ENCODE assay signal across 9 cellular contexts in genomic region chr4:9123516-9124126, GRCh38. TPM values are rescaled to one million over a fixed set of nuclear protein-coding genes. Genes with fewer than 3 reads are reported as not detected.
DNase-seq lines count a peak whose midpoint lies in the region; ATAC-seq and TF ChIP-seq lines count a peak whose summit lies in the region.
"Not testable (repeated sequence)": the region's sequence is repeated elsewhere in the genome, so short reads cannot be mapped to it uniquely, and the experiment has no call there.
"Had no signal": no experiment of that assay in that cellular context is flagged by ENCODE, and none has a peak within 500 bp of the region (broad histone marks: within the 10 kb centered on the region; RNA-seq: fewer than 3 reads in every experiment).

No MANE protein-coding gene starts in this region.

- CTCF ChIA-PET in OCI-LY7 (lab: Charles Lee; ENCODE audit: unreplicated experiment): not testable (repeated sequence)
- CTCF ChIA-PET in activated CD8-positive, alpha-beta T cell treated with anti-CD3 and anti-CD28 coated beads for 36 hours (lab: Charles Lee): interaction anchor here (1.1 kb wide), 1 partner anchor 20 kb away, joined by 3 read pairs; no protein-coding TSS in a partner anchor

- not testable (repeated sequence) for TF ChIP-seq POLR2A in suprapubic skin (IDR thresholded peaks at IDR 0.05)

- H3K79me2 ChIP-seq in OCI-LY7 (ENCODE audit: insufficient read depth, low read depth, low read length): not testable (repeated sequence)

- ATAC-seq in activated CD8-positive, alpha-beta T cell treated with anti-CD3 and anti-CD28 coated beads for 36 hours: peak; percentile 49

- H3K27ac Mint-ChIP-seq in activated CD8-positive, alpha-beta T cell treated with anti-CD3 and anti-CD28 coated beads for 36 hours; immature natural killer cell: not testable (repeated sequence)

- WGBS in suprapubic skin: 3% methylated on average over 14 of the region's 15 CpGs

- not testable (repeated sequence) for H3K4me3 ChIP-seq in OCI-LY7 (ENCODE audit: low read depth, low read length, poor library complexity, severe bottlenecking); suprapubic skin

- not testable (repeated sequence) for H4K20me1 ChIP-seq in OCI-LY7 (ENCODE audit: insufficient read depth, low read length)

- DNase-seq in D341Med (ENCODE audit: low spot score): peak; percentile 43
- DNase-seq in HUDEP-2 (lab: John Stamatoyannopoulos, UW; ENCODE audit: unreplicated experiment in 76 of 76): peak in 39 of 76 experiments; percentile 1 to 51 (median 20)
- DNase-seq in OCI-LY7 (ENCODE audit: low spot score): peak; percentile 53
- DNase-seq in activated CD8-positive, alpha-beta T cell treated with anti-CD3 and anti-CD28 coated beads for 36 hours: peak; percentile 55
- DNase-seq in caudate nucleus (lab: John Stamatoyannopoulos, UW): peak in 44 of 61 donors; percentile 0 to 83 (median 26)
- DNase-seq in immature natural killer cell: peak in 2 of 3 donors; percentile 6 to 26
- DNase-seq in posterior cingulate gyrus: peak in 8 of 10 donors; percentile 10 to 92 (median 50)
- not testable (repeated sequence) for DNase-seq in suprapubic skin (ENCODE audit: low spot score in 2 of 2)

- POLR2A ChIA-PET in OCI-LY7 (lab: Charles Lee); activated CD8-positive, alpha-beta T cell treated with anti-CD3 and anti-CD28 coated beads for 36 hours (lab: Charles Lee): not testable (repeated sequence)

- BruUV-seq in OCI-LY7 (replicated peaks; lab: Mats Ljungman, UMichigan): not testable (repeated sequence)

- not testable (repeated sequence) for H3K9me3 ChIP-seq in OCI-LY7 (ENCODE audit: low read length); suprapubic skin

- H2AFZ ChIP-seq in OCI-LY7 (ENCODE audit: low read length): not testable (repeated sequence)

- H3K4me2 ChIP-seq in OCI-LY7 (ENCODE audit: low read length): not testable (repeated sequence)

- intact Hi-C loops in OCI-LY7 (cut with micrococcal nuclease; ENCODE audit: unreplicated experiment): loop anchor here (2.0 kb wide), 1 partner anchor 163 kb away; no protein-coding TSS in a partner anchor
- intact Hi-C loops in activated CD8-positive, alpha-beta T cell treated with anti-CD3 and anti-CD28 coated beads for 36 hours (cut with micrococcal nuclease): not testable (repeated sequence)
- intact Hi-C loops in posterior cingulate gyrus (cut with DNase I): loop anchor here (1.0 kb wide), 1 partner anchor 123 kb away; no protein-coding TSS in a partner anchor

- not testable (repeated sequence) for TF ChIP-seq EP300 in suprapubic skin (IDR thresholded peaks at IDR 0.05)

- H3K4me3 Mint-ChIP-seq in activated CD8-positive, alpha-beta T cell treated with anti-CD3 and anti-CD28 coated beads for 36 hours; immature natural killer cell: not testable (repeated sequence)

- not testable (repeated sequence) for H3K9me3 Mint-ChIP-seq in activated CD8-positive, alpha-beta T cell treated with anti-CD3 and anti-CD28 coated beads for 36 hours; immature natural killer cell

- H3K36me3 ChIP-seq in OCI-LY7 (ENCODE audit: insufficient read depth, low read length); suprapubic skin: not testable (repeated sequence)

- peaks cover 14% of the 10 kb centered on the region for H3K27me3 Mint-ChIP-seq in activated CD8-positive, alpha-beta T cell treated with anti-CD3 and anti-CD28 coated beads for 36 hours
- H3K27me3 Mint-ChIP-seq in immature natural killer cell (ENCODE audit: low read depth in 3 of 3): not testable (repeated sequence)

- H3K36me3 Mint-ChIP-seq in activated CD8-positive, alpha-beta T cell treated with anti-CD3 and anti-CD28 coated beads for 36 hours (ENCODE audit: low read depth); immature natural killer cell: not testable (repeated sequence)

- not testable (repeated sequence) for H3K27me3 ChIP-seq in suprapubic skin

- not testable (repeated sequence) for H3K9me2 ChIP-seq in OCI-LY7 (ENCODE audit: insufficient read depth, low read length)

- not testable (repeated sequence) for H3K27ac ChIP-seq in OCI-LY7 (ENCODE audit: low read depth, low read length, poor library complexity, severe bottlenecking); caudate nucleus (ENCODE audit: low read depth, low read length); suprapubic skin

- H3K4me1 ChIP-seq in OCI-LY7 (ENCODE audit: insufficient read depth, low read length, poor library complexity, severe bottlenecking); suprapubic skin: not testable (repeated sequence)

- not testable (repeated sequence) for H3K4me1 Mint-ChIP-seq in activated CD8-positive, alpha-beta T cell treated with anti-CD3 and anti-CD28 coated beads for 36 hours (ENCODE audit: low read depth); immature natural killer cell

- peak; percentile 74 for TF ChIP-seq CTCF in OCI-LY7 (conservative IDR thresholded peaks at IDR 0.05; ENCODE audit: low read length)
- peak; percentile 78 for TF ChIP-seq CTCF in activated CD8-positive, alpha-beta T cell treated with anti-CD3 and anti-CD28 coated beads for 36 hours (IDR thresholded peaks at IDR 0.05)
- peak; percentile 42 to 87 for TF ChIP-seq CTCF in suprapubic skin (IDR thresholded peaks at IDR 0.05)

RNA-seq across cellular contexts. Expression of gene FAM90A26, which starts 46.6 kb away (rescaled TPM):
- not detected in 2 replicates for total RNA-seq in OCI-LY7 (2014; rRNA removed; shearing (Covaris generic))
- total RNA-seq in OCI-LY7 (2022) (not detected in 2 replicates), suprapubic skin (not detected)
- total RNA-seq in activated CD8-positive, alpha-beta T cell treated with anti-CD3 and anti-CD28 coated beads for 36 hours: not detected
- not detected for polyA plus RNA-seq in immature natural killer cell
- total RNA-seq: left ventricle myocardium superior had no signal
